Comparison of ENCODE assay signal across 7 cellular contexts in genomic region chr2:24717263-24717951, GRCh38.
"Had no signal": no experiment of that assay in that cellular context is flagged by ENCODE, and none has a peak within 500 bp of the region (broad histone marks: within the 10 kb centered on the region; RNA-seq: fewer than 3 reads in every experiment).

No MANE protein-coding gene starts in this region.

- FAIRE-seq: HTR-8/SVneo, K562 had no signal

- H3K4me2 ChIP-seq: KMS-11 had no signal

- H3K27ac ChIP-seq: HL-60, KMS-11 had no signal

- H3K9ac ChIP-seq: KMS-11 had no signal

- H3K4me3 ChIP-seq: K562 had no signal

- ATAC-seq: K562 had no signal

- DNase-seq: IMR-90, KBM-7, KG1 had no signal
